In the genomic region with DNA sequence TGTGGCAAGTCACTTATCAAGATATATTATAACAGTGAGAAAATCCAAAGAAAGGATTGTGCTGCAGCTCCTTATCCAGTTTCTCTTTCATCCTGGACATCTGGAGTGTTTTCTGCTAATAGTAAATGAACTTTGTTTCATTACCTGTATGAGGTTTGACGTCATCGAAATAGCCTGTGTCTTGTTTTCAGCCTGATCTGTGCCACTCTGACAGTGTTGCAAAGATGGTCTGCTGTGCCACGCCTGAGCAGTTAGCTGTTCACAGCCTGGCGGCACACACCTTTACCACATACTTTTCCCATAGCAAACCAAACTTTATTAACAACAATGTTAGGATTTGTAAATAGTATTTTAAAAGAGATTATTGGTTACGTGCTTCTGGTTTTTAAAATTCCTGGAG, we compare ENCODE assay signal across 19 cellular contexts. TPM values are rescaled to one million over a fixed set of nuclear protein-coding genes. Genes with fewer than 3 reads are reported as not detected.
DNase-seq lines count a peak whose midpoint lies in the region; ATAC-seq and TF ChIP-seq lines count a peak whose summit lies in the region.
"Had no signal": no experiment of that assay in that cellular context is flagged by ENCODE, and none has a peak within 500 bp of the region (broad histone marks: within the 10 kb centered on the region; RNA-seq: fewer than 3 reads in every experiment).

No MANE protein-coding gene starts in this region.

- no peaks in the 10 kb centered on the region for H3K9me3 Mint-ChIP-seq in endothelial cell (ENCODE audit: unreplicated experiment)
- H3K9me3 Mint-ChIP-seq in activated T-helper 1 cell treated with anti-CD3 and anti-CD28 coated beads, Interleukin-12 subunit alpha, Interleukin-12 subunit beta, Interleukin-2, Interleukin-4 antibody, amounts not matched to agents 30 ng/mL and 10 ng/mL and 1 ng/mL, durations not matched to agents 14 hours and 24 hours and 36 hours, result no peaks in the 10 kb centered on the region
- H3K9me3 Mint-ChIP-seq: CD8-positive, alpha-beta T cell; GM23338; HFFc6 had no signal

- H3K27me3 Mint-ChIP-seq in endothelial cell (ENCODE audit: unreplicated experiment), result no peaks in the 10 kb centered on the region
- no peaks in the 10 kb centered on the region for H3K27me3 Mint-ChIP-seq in activated T-helper 1 cell treated with anti-CD3 and anti-CD28 coated beads, Interleukin-12 subunit alpha, Interleukin-12 subunit beta, Interleukin-2, Interleukin-4 antibody, amounts not matched to agents 30 ng/mL and 10 ng/mL and 1 ng/mL, durations not matched to agents 14 hours and 24 hours and 36 hours (ENCODE audit: insufficient read depth)
- H3K27me3 Mint-ChIP-seq: B cell; CD4-positive, CD25-positive, alpha-beta regulatory T cell had no signal

- H3K4me1 Mint-ChIP-seq in endothelial cell (ENCODE audit: unreplicated experiment), result peaks cover 31% of the 10 kb centered on the region
- peaks cover 11% of the 10 kb centered on the region for H3K4me1 Mint-ChIP-seq in activated T-helper 1 cell treated with anti-CD3 and anti-CD28 coated beads, Interleukin-12 subunit alpha, Interleukin-12 subunit beta, Interleukin-2, Interleukin-4 antibody, amounts not matched to agents 30 ng/mL and 10 ng/mL and 1 ng/mL, durations not matched to agents 14 hours and 24 hours and 36 hours (ENCODE audit: low read depth)
- H3K4me1 Mint-ChIP-seq: B cell, GM23338 had no signal

- H3F3A ChIP-seq in smooth muscle cell (ENCODE audit: low read depth), result no peaks in the 10 kb centered on the region

- ATAC-seq in mucosa of descending colon, result peak; percentile 85
- ATAC-seq in GM19463 (IDR thresholded peaks at IDR 0.05; ENCODE audit: unreplicated experiment), result no peak
- ATAC-seq: CD8-positive, alpha-beta T cell; GM23338 had no signal

- H3K9me3 ChIP-seq in Peyer's patch (no peaks in the 10 kb centered on the region), mucosa of descending colon (no peaks in the 10 kb centered on the region), transverse colon (no peaks in the 10 kb centered on the region), right atrium auricular region (no peaks in the 10 kb centered on the region), smooth muscle cell (replicated peaks; ENCODE audit: low read depth) (no peaks in the 10 kb centered on the region)
- H3K9me3 ChIP-seq: Caco-2, HAP-1 had no signal

- H3K4me3 ChIP-seq in Peyer's patch (no peak overlapping the region), mucosa of descending colon (no peak overlapping the region), transverse colon (no peak overlapping the region), right atrium auricular region (no peak overlapping the region), smooth muscle cell (no peak overlapping the region)
- H3K4me3 ChIP-seq: BLaER1, GM23338, HAP-1 had no signal

- no peak overlapping the region for H2AFZ ChIP-seq in smooth muscle cell (ENCODE audit: low read depth)
- H2AFZ ChIP-seq: GM23338 had no signal

- WGBS in transverse colon (ENCODE audit: low coverage in 1 of 2), 2 donors, result 59 to 69% methylated on average over 4 to 5 of the region's 5 CpGs
- 97% methylated on average over 5 of the region's 5 CpGs for WGBS in smooth muscle cell (ENCODE audit: low lambda C conversion rate)

- no peak overlapping the region for H3K4me2 ChIP-seq in smooth muscle cell
- H3K4me2 ChIP-seq: BLaER1, GM23338 had no signal

- intact Hi-C loops in mucosa of descending colon (cut with DNase I, micrococcal nuclease) (no loop called here), transverse colon (cut with DNase I; ENCODE audit: low total_unique reads) (no loop called here)
- intact Hi-C loops in activated T-helper 1 cell treated with anti-CD3 and anti-CD28 coated beads, Interleukin-12 subunit alpha, Interleukin-12 subunit beta, Interleukin-2, Interleukin-4 antibody, amounts not matched to agents 30 ng/mL and 10 ng/mL and 1 ng/mL, durations not matched to agents 14 hours and 24 hours and 36 hours (cut with micrococcal nuclease), result no loop called here

- in situ Hi-C loops in transverse colon (cut with MboI; ENCODE audit: low pct_ligation_motif_present in 1 of 4, low pct_unique_long_range_greater_than_20kb in 1 of 4, low sequenced_read_pairs in 3 of 4), result no loop called here

- peak in 2 of 6 experiments; percentile 11 to 25 for TF ChIP-seq CTCF in Peyer's patch (IDR thresholded peaks at IDR 0.05)
- TF ChIP-seq CTCF in endothelial cell (IDR thresholded peaks at IDR 0.05; ENCODE audit: unreplicated experiment), result no peak
- no peak for TF ChIP-seq CTCF in mucosa of descending colon (IDR thresholded peaks at IDR 0.05)
- no peak for TF ChIP-seq CTCF in transverse colon (IDR thresholded peaks at IDR 0.05)
- TF ChIP-seq CTCF in right atrium auricular region (IDR thresholded peaks at IDR 0.05), result no peak
- no peak for TF ChIP-seq CTCF in smooth muscle cell (IDR thresholded peaks at IDR 0.05; ENCODE audit: borderline replicate concordance, insufficient read depth, poor library complexity, severe bottlenecking)

- peak overlapping the region; percentile 66 for H3K4me3 Mint-ChIP-seq in endothelial cell (ENCODE audit: unreplicated experiment)
- H3K4me3 Mint-ChIP-seq in activated T-helper 1 cell treated with anti-CD3 and anti-CD28 coated beads, Interleukin-12 subunit alpha, Interleukin-12 subunit beta, Interleukin-2, Interleukin-4 antibody, amounts not matched to agents 30 ng/mL and 10 ng/mL and 1 ng/mL, durations not matched to agents 14 hours and 24 hours and 36 hours, result no peak overlapping the region
- H3K4me3 Mint-ChIP-seq: B cell; CD4-positive, CD25-positive, alpha-beta regulatory T cell; CD8-positive, alpha-beta T cell; GM23338; HFFc6 had no signal

- TF ChIP-seq POLR2A in Peyer's patch (IDR thresholded peaks at IDR 0.05), result no peak
- TF ChIP-seq POLR2A in transverse colon (IDR thresholded peaks at IDR 0.05), result no peak

- no peak for TF ChIP-seq EP300 in transverse colon (IDR thresholded peaks at IDR 0.05; ENCODE audit: low read depth)

- no peak overlapping the region for H3K27ac Mint-ChIP-seq in endothelial cell (ENCODE audit: unreplicated experiment)
- H3K27ac Mint-ChIP-seq in activated T-helper 1 cell treated with anti-CD3 and anti-CD28 coated beads, Interleukin-12 subunit alpha, Interleukin-12 subunit beta, Interleukin-2, Interleukin-4 antibody, amounts not matched to agents 30 ng/mL and 10 ng/mL and 1 ng/mL, durations not matched to agents 14 hours and 24 hours and 36 hours, result no peak overlapping the region
- H3K27ac Mint-ChIP-seq: B cell; CD8-positive, alpha-beta T cell; GM23338; HFFc6 had no signal

- H3K27ac ChIP-seq in Peyer's patch (peak overlapping the region in 2 of 4 donors; percentile 1 to 63), transverse colon (no peak overlapping the region), right atrium auricular region (no peak overlapping the region), smooth muscle cell (ENCODE audit: low read depth) (no peak overlapping the region)
- H3K27ac ChIP-seq: BLaER1, C4-2B had no signal

- peak in 2 of 3 donors; percentile 62 for DNase-seq in Peyer's patch
- DNase-seq in endothelial cell (ENCODE audit: low spot score), result no peak
- DNase-seq in mucosa of descending colon, result peak in 2 of 3 donors; percentile 19 to 27
- peak; percentile 12 for DNase-seq in transverse colon
- DNase-seq in right atrium auricular region (ENCODE audit: low spot score), result no peak
- no peak for DNase-seq in smooth muscle cell (lab: John Stamatoyannopoulos, UW; ENCODE audit: unreplicated experiment)
- DNase-seq in activated T-helper 1 cell treated with anti-CD3 and anti-CD28 coated beads, Interleukin-12 subunit alpha, Interleukin-12 subunit beta, Interleukin-2, Interleukin-4 antibody, amounts not matched to agents 30 ng/mL and 10 ng/mL and 1 ng/mL, durations not matched to agents 14 hours and 24 hours and 36 hours (ENCODE audit: low spot score), result no peak
- DNase-seq: Caco-2; CD4-positive, CD25-positive, alpha-beta regulatory T cell; CD8-positive, alpha-beta T cell; DMS153; DND-41; HFFc6 had no signal

- H3K36me3 Mint-ChIP-seq in endothelial cell (ENCODE audit: low read depth, unreplicated experiment), result peaks cover 64% of the 10 kb centered on the region
- peaks cover 58% of the 10 kb centered on the region for H3K36me3 Mint-ChIP-seq in activated T-helper 1 cell treated with anti-CD3 and anti-CD28 coated beads, Interleukin-12 subunit alpha, Interleukin-12 subunit beta, Interleukin-2, Interleukin-4 antibody, amounts not matched to agents 30 ng/mL and 10 ng/mL and 1 ng/mL, durations not matched to agents 14 hours and 24 hours and 36 hours (ENCODE audit: low read depth)

- no peak overlapping the region for H3K9ac ChIP-seq in smooth muscle cell (ENCODE audit: low read depth)
- H3K9ac ChIP-seq: BLaER1 had no signal

- H3K36me3 ChIP-seq in Peyer's patch, result peaks cover 0 to 32% (median 0%) of the 10 kb centered on the region in 3 donors
- no peaks in the 10 kb centered on the region for H3K36me3 ChIP-seq in mucosa of descending colon (ENCODE audit: low read depth)
- H3K36me3 ChIP-seq in transverse colon, result peaks cover 0 to 31% (median 4%) of the 10 kb centered on the region in 4 donors
- peaks cover 44% of the 10 kb centered on the region for H3K36me3 ChIP-seq in right atrium auricular region
- H3K36me3 ChIP-seq in smooth muscle cell (ENCODE audit: low read depth), result peaks cover 13% of the 10 kb centered on the region

- H4K20me1 ChIP-seq in smooth muscle cell (ENCODE audit: low read depth), result peaks cover 24% of the 10 kb centered on the region

- H3K79me2 ChIP-seq in smooth muscle cell (ENCODE audit: low read depth), result peaks cover 4% of the 10 kb centered on the region

- H3K4me1 ChIP-seq in Peyer's patch, result no peaks in the 10 kb centered on the region
- no peaks in the 10 kb centered on the region for H3K4me1 ChIP-seq in mucosa of descending colon (ENCODE audit: low read depth)
- H3K4me1 ChIP-seq in transverse colon, result peaks cover 0 to 5% (median 2%) of the 10 kb centered on the region in 4 donors
- H3K4me1 ChIP-seq in right atrium auricular region, result no peaks in the 10 kb centered on the region
- no peaks in the 10 kb centered on the region for H3K4me1 ChIP-seq in smooth muscle cell (ENCODE audit: low read depth)
- H3K4me1 ChIP-seq: Caco-2, HAP-1 had no signal

- H3K27me3 ChIP-seq in Peyer's patch, result no peaks in the 10 kb centered on the region
- H3K27me3 ChIP-seq in transverse colon, result no peaks in the 10 kb centered on the region
- H3K27me3 ChIP-seq in right atrium auricular region, result no peaks in the 10 kb centered on the region
- H3K27me3 ChIP-seq in smooth muscle cell (ENCODE audit: low read depth), result no peaks in the 10 kb centered on the region
- H3K27me3 ChIP-seq: BLaER1 had no signal

RNA-seq across cellular contexts. Expression of gene YEATS2, which starts 34.0 kb away (rescaled TPM):
- 10 to 100 TPM; 24.3 to 56.9 (median 27.7) TPM for total RNA-seq in Peyer's patch
- total RNA-seq in endothelial cell (ENCODE audit: unreplicated experiment), result 65.1 TPM
- 10 to 100 TPM; 15.6 to 19.3 (median 16.1) TPM for total RNA-seq in mucosa of descending colon
- total RNA-seq in transverse colon, result 10 to 100 TPM; 10.1 to 23.2 (median 16.1) TPM
- 10 to 100 TPM in 1 of 2 donors, 1 to 10 TPM in 1; 9.2 to 12.6 TPM for total RNA-seq in right atrium auricular region
- 30.4 and 56.0 TPM in 2 replicates for total RNA-seq in smooth muscle cell
- polyA plus RNA-seq in smooth muscle cell, result 19.9 and 22.3 TPM in 2 replicates
- total RNA-seq in activated T-helper 1 cell treated with anti-CD3 and anti-CD28 coated beads, Interleukin-12 subunit alpha, Interleukin-12 subunit beta, Interleukin-2, Interleukin-4 antibody, amounts not matched to agents 30 ng/mL and 10 ng/mL and 1 ng/mL, durations not matched to agents 14 hours and 24 hours and 36 hours, result 54.2 and 57.4 TPM in 2 replicates

Comparison
In these comparisons a context has a peak if more than half of its experiments do, and no peak if none do; other contexts are left out.
1. DNase-seq: peak in Peyer's patch (2 of 3), mucosa of descending colon (2 of 3) and transverse colon (single experiment); none in endothelial cell (single experiment), right atrium auricular region (single experiment), smooth muscle cell (single experiment) and activated T-helper 1 cell treated with anti-CD3 and anti-CD28 coated beads, Interleukin-12 subunit alpha, Interleukin-12 subunit beta, Interleukin-2, Interleukin-4 antibody, amounts not matched to agents 30 ng/mL and 10 ng/mL and 1 ng/mL, durations not matched to agents 14 hours and 24 hours and 36 hours (single experiment).